Comparison of ENCODE assay signal across 1 cellular context in genomic region chr14:105490572-105491365, GRCh38.
A peak's percentile ranks its signal among the peaks of the same experiment; 100 is the strongest.
TF ChIP-seq lines count a peak whose summit lies in the region.

A gene with protein sequence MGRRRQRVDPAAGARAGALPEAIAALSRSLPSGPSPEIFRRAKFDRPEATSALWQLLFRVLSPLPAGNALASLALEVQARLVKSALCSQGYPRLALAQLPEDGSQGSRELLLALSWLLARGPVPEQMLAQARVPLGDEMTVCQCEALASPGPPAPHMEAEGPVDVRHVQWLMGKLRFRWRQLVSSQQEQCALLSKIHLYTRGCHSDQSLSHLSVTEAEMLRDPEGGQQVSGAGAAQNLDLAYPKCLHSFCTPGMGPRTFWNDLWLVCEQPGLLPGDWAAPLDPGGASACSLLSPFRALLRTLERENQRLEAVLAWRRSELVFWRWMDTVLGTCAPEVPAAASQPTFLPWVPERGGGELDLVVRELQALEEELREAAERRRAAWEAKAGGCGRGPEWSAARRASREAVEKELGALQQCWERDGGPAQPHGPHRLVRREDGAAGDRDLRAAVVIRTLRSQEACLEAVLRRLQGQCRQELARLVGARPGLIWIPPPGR (plus strand): TSS chr14:105491246. CDS start chr14:105491376, 130 bp downstream.

TF ChIP-seq in K562, 482 proteins besides CTCF, POLR2A, EP300 and RAD21 (continued from another document and continues in another):
- TF ChIP-seq, protein P1, sequence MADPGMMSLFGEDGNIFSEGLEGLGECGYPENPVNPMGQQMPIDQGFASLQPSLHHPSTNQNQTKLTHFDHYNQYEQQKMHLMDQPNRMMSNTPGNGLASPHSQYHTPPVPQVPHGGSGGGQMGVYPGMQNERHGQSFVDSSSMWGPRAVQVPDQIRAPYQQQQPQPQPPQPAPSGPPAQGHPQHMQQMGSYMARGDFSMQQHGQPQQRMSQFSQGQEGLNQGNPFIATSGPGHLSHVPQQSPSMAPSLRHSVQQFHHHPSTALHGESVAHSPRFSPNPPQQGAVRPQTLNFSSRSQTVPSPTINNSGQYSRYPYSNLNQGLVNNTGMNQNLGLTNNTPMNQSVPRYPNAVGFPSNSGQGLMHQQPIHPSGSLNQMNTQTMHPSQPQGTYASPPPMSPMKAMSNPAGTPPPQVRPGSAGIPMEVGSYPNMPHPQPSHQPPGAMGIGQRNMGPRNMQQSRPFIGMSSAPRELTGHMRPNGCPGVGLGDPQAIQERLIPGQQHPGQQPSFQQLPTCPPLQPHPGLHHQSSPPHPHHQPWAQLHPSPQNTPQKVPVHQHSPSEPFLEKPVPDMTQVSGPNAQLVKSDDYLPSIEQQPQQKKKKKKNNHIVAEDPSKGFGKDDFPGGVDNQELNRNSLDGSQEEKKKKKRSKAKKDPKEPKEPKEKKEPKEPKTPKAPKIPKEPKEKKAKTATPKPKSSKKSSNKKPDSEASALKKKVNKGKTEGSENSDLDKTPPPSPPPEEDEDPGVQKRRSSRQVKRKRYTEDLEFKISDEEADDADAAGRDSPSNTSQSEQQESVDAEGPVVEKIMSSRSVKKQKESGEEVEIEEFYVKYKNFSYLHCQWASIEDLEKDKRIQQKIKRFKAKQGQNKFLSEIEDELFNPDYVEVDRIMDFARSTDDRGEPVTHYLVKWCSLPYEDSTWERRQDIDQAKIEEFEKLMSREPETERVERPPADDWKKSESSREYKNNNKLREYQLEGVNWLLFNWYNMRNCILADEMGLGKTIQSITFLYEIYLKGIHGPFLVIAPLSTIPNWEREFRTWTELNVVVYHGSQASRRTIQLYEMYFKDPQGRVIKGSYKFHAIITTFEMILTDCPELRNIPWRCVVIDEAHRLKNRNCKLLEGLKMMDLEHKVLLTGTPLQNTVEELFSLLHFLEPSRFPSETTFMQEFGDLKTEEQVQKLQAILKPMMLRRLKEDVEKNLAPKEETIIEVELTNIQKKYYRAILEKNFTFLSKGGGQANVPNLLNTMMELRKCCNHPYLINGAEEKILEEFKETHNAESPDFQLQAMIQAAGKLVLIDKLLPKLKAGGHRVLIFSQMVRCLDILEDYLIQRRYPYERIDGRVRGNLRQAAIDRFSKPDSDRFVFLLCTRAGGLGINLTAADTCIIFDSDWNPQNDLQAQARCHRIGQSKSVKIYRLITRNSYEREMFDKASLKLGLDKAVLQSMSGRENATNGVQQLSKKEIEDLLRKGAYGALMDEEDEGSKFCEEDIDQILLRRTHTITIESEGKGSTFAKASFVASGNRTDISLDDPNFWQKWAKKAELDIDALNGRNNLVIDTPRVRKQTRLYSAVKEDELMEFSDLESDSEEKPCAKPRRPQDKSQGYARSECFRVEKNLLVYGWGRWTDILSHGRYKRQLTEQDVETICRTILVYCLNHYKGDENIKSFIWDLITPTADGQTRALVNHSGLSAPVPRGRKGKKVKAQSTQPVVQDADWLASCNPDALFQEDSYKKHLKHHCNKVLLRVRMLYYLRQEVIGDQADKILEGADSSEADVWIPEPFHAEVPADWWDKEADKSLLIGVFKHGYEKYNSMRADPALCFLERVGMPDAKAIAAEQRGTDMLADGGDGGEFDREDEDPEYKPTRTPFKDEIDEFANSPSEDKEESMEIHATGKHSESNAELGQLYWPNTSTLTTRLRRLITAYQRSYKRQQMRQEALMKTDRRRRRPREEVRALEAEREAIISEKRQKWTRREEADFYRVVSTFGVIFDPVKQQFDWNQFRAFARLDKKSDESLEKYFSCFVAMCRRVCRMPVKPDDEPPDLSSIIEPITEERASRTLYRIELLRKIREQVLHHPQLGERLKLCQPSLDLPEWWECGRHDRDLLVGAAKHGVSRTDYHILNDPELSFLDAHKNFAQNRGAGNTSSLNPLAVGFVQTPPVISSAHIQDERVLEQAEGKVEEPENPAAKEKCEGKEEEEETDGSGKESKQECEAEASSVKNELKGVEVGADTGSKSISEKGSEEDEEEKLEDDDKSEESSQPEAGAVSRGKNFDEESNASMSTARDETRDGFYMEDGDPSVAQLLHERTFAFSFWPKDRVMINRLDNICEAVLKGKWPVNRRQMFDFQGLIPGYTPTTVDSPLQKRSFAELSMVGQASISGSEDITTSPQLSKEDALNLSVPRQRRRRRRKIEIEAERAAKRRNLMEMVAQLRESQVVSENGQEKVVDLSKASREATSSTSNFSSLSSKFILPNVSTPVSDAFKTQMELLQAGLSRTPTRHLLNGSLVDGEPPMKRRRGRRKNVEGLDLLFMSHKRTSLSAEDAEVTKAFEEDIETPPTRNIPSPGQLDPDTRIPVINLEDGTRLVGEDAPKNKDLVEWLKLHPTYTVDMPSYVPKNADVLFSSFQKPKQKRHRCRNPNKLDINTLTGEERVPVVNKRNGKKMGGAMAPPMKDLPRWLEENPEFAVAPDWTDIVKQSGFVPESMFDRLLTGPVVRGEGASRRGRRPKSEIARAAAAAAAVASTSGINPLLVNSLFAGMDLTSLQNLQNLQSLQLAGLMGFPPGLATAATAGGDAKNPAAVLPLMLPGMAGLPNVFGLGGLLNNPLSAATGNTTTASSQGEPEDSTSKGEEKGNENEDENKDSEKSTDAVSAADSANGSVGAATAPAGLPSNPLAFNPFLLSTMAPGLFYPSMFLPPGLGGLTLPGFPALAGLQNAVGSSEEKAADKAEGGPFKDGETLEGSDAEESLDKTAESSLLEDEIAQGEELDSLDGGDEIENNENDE (IDR thresholded peaks at IDR 0.05; ENCODE audit: low read depth, low read length): no peak
- TF ChIP-seq E2F1 (CRISPR knock-in tag; IDR thresholded peaks at IDR 0.05) (peak; percentile 63), MXI1 (IDR thresholded peaks at IDR 0.05; ENCODE audit: low read depth, low read length) (0 out of 2 replicates have a peak, but pooled peaks have one; percentile 31), PHB2 (IDR thresholded peaks at IDR 0.05; ENCODE audit: low read depth) (no peak), LCOR (CRISPR knock-in tag; IDR thresholded peaks at IDR 0.05) (no peak), ZNF589 (CRISPR knock-in tag; IDR thresholded peaks at IDR 0.05; ENCODE audit: low read depth) (peak; percentile 96), SIN3A (IDR thresholded peaks at IDR 0.05; ENCODE audit: borderline replicate concordance in 2 of 2, control insufficient read depth in 1 of 2, low read depth in 2 of 2, low read length in 2 of 2) (peak in 1 of 2 experiments; percentile 37; a peak in 2 of 4 replicates), NFIC (IDR thresholded peaks at IDR 0.05) (0 out of 2 replicates have a peak, but pooled peaks have one; percentile 7), ZFP1 (CRISPR knock-in tag; IDR thresholded peaks at IDR 0.05) (no peak), TRIM28 (IDR thresholded peaks at IDR 0.05) (peak; percentile 6; the same call in 1 of the 2 replicates), HCFC1 (IDR thresholded peaks at IDR 0.05; ENCODE audit: low read depth, low read length) (peak; percentile 46), ZNF778 (CRISPR knock-in tag; IDR thresholded peaks at IDR 0.05) (no peak), TARDBP (IDR thresholded peaks at IDR 0.05) (no peak), SAFB (IDR thresholded peaks at IDR 0.05; ENCODE audit: borderline replicate concordance, low read depth, low read length) (no peak), ZNF24 (IDR thresholded peaks at IDR 0.05) (no peak; the same call in 1 of the 2 replicates), ZNF444 (CRISPR knock-in tag; IDR thresholded peaks at IDR 0.05) (no peak), STAG1 (CRISPR knock-in tag; IDR thresholded peaks at IDR 0.05; ENCODE audit: borderline replicate concordance) (no peak; the same call in 1 of the 2 replicates), MYC (IDR thresholded peaks at IDR 0.05; ENCODE audit: low read depth, low read length) (peak; percentile 76), MYC (CRISPR knock-in tag; IDR thresholded peaks at IDR 0.05; ENCODE audit: borderline replicate concordance, low read depth) (no peak), GTF2A2 (tag; IDR thresholded peaks at IDR 0.05) (0 out of 2 replicates have a peak, but pooled peaks have one; percentile 24), LEF1 (IDR thresholded peaks at IDR 0.05) (peak; percentile 45; the same call in 1 of the 2 replicates), PML (IDR thresholded peaks at IDR 0.05; ENCODE audit: low read length) (0 out of 2 replicates have a peak, but pooled peaks have one; percentile 29), GATAD2B (IDR thresholded peaks at IDR 0.05; ENCODE audit: borderline replicate concordance) (peak; percentile 89), TRIM24 (IDR thresholded peaks at IDR 0.05) (peak in 1 of 2 experiments; percentile 93; a peak in 2 of 4 replicates), CEBPG (CRISPR knock-in tag; IDR thresholded peaks at IDR 0.05) (no peak), CEBPG (tag; conservative IDR thresholded peaks at IDR 0.05 in 1 of 2, IDR thresholded peaks at IDR 0.05 in 1 of 2) (no peak), ZNF354B (CRISPR knock-in tag; IDR thresholded peaks at IDR 0.05) (no peak), MLLT1 (IDR thresholded peaks at IDR 0.05) (peak in 1 of 2 experiments; percentile 85; a peak in 1 of 4 replicates), ILK (tag; IDR thresholded peaks at IDR 0.05; ENCODE audit: borderline replicate concordance, low read depth) (no peak), SUPT5H (IDR thresholded peaks at IDR 0.05) (no peak), ZBTB7A (IDR thresholded peaks at IDR 0.05; ENCODE audit: borderline replicate concordance, control insufficient read depth, low read depth, low read length) (peak; percentile 99), ZNF764 (CRISPR knock-in tag; IDR thresholded peaks at IDR 0.05; ENCODE audit: low read depth) (no peak)
- TF ChIP-seq, protein P2, sequence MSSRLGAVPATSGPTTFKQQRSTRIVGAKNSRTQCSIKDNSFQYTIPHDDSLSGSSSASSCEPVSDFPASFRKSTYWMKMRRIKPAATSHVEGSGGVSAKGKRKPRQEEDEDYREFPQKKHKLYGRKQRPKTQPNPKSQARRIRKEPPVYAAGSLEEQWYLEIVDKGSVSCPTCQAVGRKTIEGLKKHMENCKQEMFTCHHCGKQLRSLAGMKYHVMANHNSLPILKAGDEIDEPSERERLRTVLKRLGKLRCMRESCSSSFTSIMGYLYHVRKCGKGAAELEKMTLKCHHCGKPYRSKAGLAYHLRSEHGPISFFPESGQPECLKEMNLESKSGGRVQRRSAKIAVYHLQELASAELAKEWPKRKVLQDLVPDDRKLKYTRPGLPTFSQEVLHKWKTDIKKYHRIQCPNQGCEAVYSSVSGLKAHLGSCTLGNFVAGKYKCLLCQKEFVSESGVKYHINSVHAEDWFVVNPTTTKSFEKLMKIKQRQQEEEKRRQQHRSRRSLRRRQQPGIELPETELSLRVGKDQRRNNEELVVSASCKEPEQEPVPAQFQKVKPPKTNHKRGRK (tag; IDR thresholded peaks at IDR 0.05): no peak
- TF ChIP-seq, protein P3, sequence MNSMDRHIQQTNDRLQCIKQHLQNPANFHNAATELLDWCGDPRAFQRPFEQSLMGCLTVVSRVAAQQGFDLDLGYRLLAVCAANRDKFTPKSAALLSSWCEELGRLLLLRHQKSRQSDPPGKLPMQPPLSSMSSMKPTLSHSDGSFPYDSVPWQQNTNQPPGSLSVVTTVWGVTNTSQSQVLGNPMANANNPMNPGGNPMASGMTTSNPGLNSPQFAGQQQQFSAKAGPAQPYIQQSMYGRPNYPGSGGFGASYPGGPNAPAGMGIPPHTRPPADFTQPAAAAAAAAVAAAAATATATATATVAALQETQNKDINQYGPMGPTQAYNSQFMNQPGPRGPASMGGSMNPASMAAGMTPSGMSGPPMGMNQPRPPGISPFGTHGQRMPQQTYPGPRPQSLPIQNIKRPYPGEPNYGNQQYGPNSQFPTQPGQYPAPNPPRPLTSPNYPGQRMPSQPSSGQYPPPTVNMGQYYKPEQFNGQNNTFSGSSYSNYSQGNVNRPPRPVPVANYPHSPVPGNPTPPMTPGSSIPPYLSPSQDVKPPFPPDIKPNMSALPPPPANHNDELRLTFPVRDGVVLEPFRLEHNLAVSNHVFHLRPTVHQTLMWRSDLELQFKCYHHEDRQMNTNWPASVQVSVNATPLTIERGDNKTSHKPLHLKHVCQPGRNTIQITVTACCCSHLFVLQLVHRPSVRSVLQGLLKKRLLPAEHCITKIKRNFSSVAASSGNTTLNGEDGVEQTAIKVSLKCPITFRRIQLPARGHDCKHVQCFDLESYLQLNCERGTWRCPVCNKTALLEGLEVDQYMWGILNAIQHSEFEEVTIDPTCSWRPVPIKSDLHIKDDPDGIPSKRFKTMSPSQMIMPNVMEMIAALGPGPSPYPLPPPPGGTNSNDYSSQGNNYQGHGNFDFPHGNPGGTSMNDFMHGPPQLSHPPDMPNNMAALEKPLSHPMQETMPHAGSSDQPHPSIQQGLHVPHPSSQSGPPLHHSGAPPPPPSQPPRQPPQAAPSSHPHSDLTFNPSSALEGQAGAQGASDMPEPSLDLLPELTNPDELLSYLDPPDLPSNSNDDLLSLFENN (IDR thresholded peaks at IDR 0.05; ENCODE audit: low read depth in 2 of 2, low read length in 2 of 2): no peak
- TF ChIP-seq, protein P4, sequence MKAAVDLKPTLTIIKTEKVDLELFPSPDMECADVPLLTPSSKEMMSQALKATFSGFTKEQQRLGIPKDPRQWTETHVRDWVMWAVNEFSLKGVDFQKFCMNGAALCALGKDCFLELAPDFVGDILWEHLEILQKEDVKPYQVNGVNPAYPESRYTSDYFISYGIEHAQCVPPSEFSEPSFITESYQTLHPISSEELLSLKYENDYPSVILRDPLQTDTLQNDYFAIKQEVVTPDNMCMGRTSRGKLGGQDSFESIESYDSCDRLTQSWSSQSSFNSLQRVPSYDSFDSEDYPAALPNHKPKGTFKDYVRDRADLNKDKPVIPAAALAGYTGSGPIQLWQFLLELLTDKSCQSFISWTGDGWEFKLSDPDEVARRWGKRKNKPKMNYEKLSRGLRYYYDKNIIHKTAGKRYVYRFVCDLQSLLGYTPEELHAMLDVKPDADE (conservative IDR thresholded peaks at IDR 0.05; ENCODE audit: control insufficient read depth, low read depth, low read length): peak; percentile 59; the same call in 1 of the 2 replicates
- TF ChIP-seq, protein P5, sequence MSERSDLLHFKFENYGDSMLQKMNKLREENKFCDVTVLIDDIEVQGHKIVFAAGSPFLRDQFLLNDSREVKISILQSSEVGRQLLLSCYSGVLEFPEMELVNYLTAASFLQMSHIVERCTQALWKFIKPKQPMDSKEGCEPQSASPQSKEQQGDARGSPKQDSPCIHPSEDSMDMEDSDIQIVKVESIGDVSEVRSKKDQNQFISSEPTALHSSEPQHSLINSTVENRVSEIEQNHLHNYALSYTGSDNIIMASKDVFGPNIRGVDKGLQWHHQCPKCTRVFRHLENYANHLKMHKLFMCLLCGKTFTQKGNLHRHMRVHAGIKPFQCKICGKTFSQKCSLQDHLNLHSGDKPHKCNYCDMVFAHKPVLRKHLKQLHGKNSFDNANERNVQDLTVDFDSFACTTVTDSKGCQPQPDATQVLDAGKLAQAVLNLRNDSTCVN (CRISPR knock-in tag; IDR thresholded peaks at IDR 0.05): 0 out of 2 replicates have a peak, but pooled peaks have one; percentile 36
